ENCODE assay signal across 16 cellular contexts in the genomic region with DNA sequence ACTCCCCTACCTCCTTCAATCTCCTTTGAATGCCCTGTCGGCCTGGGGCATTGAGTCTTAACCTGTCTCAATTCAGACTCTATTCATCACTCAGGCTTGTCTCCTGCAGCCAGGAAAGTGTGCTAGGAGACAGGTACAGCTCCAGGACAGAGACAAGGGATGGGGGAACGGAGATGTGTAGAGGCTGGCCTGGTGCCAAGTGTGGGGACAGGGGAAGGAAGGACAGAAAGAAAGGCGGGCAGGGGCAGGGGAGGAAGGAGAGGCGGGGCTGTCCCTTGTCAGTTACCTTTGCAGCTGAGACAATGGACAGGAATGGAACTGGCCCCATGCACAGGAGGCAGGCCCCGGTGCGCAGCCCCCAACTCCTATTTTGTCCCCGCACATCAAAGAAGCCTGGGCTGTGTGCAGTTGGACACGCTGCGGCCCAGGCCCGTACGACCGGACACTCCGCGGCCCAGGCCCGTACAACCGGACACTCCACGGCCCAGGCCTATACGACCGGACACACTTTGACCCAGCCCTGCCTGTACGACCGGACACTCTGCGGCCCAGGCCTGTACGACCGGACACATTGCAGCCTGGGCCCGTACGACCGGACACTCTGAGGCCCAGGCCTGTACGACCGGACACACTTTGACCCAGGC. TPM values are rescaled to one million over a fixed set of nuclear protein-coding genes. Genes with fewer than 3 reads are reported as not detected.
DNase-seq lines count a peak whose midpoint lies in the region; ATAC-seq and TF ChIP-seq lines count a peak whose summit lies in the region.
"Had no signal": no experiment of that assay in that cellular context is flagged by ENCODE, and none has a peak within 500 bp of the region (broad histone marks: within the 10 kb centered on the region; RNA-seq: fewer than 3 reads in every experiment).

No MANE protein-coding gene starts in this region.

- intact Hi-C loops in posterior vena cava (cut with DNase I): no loop called here

- no peaks in the 10 kb centered on the region for H3K9me3 Mint-ChIP-seq in WTC11
- H3K9me3 Mint-ChIP-seq: CD4-positive, alpha-beta memory T cell; GM23338 had no signal

- no peak for TF ChIP-seq POLR2A in GM18505 (IDR thresholded peaks at IDR 0.05; ENCODE audit: borderline replicate concordance, extremely low read depth, insufficient read depth, insufficient read length)

- ATAC-seq in WTC11: no peak
- peak; percentile 41 for ATAC-seq in left lobe of liver
- ATAC-seq in GM18505 (IDR thresholded peaks at IDR 0.05; ENCODE audit: unreplicated experiment): no peak
- ATAC-seq in GM21737 (IDR thresholded peaks at IDR 0.05; ENCODE audit: unreplicated experiment): no peak
- ATAC-seq: GM23338, PC-3 had no signal

- CTCF ChIA-PET in WTC11 (lab: Charles Lee): no interaction called here

- peaks cover 29% of the 10 kb centered on the region for H3K4me1 Mint-ChIP-seq in WTC11
- H3K4me1 Mint-ChIP-seq: CD4-positive, alpha-beta memory T cell had no signal

- POLR2A ChIA-PET in WTC11 (lab: Charles Lee): no interaction called here

- H3K36me3 Mint-ChIP-seq in WTC11: no peaks in the 10 kb centered on the region
- H3K36me3 Mint-ChIP-seq: CD4-positive, alpha-beta memory T cell had no signal

- no peak overlapping the region for H3K4me3 Mint-ChIP-seq in WTC11
- H3K4me3 Mint-ChIP-seq: B cell; CD4-positive, alpha-beta memory T cell; GM23338 had no signal

- H3K27me3 Mint-ChIP-seq in WTC11 (ENCODE audit: low read depth): no peaks in the 10 kb centered on the region
- H3K27me3 Mint-ChIP-seq: B cell had no signal

- H3K27ac Mint-ChIP-seq in WTC11: peak overlapping the region; percentile 42; the same call in 1 of the 2 replicates
- H3K27ac Mint-ChIP-seq: B cell; CD4-positive, alpha-beta memory T cell had no signal

- DNase-seq in ELF-1 (ENCODE audit: low read depth, low spot score) (peak; percentile 49), WTC11 (ENCODE audit: low spot score) (no peak), left lobe of liver (ENCODE audit: low spot score) (no peak), posterior vena cava (ENCODE audit: low spot score) (peak; percentile 71), NCI-H82 (lab: John Stamatoyannopoulos, UW) (no peak)
- DNase-seq: CD4-positive, alpha-beta memory T cell; Karpas-422; MG63; NCI-H1092; NCI-H1694 treated with DMSO at 0.1 percent for 48 hours; NCI-H69; PC-3 had no signal

- TF ChIP-seq CTCF in WTC11 (IDR thresholded peaks at IDR 0.05): no peak

TF ChIP-seq in WTC11, 78 proteins besides CTCF, POLR2A, EP300 and RAD21:
- TF ChIP-seq, protein P1, sequence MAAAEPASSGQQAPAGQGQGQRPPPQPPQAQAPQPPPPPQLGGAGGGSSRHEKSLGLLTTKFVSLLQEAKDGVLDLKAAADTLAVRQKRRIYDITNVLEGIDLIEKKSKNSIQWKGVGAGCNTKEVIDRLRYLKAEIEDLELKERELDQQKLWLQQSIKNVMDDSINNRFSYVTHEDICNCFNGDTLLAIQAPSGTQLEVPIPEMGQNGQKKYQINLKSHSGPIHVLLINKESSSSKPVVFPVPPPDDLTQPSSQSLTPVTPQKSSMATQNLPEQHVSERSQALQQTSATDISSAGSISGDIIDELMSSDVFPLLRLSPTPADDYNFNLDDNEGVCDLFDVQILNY (CRISPR knock-in tag; IDR thresholded peaks at IDR 0.05): no peak
- no peak for TF ChIP-seq ZNF232 (CRISPR knock-in tag; IDR thresholded peaks at IDR 0.05)
- no peak for TF ChIP-seq NR3C1 (CRISPR knock-in tag; conservative IDR thresholded peaks at IDR 0.05; ENCODE audit: low read depth)
- no peak for TF ChIP-seq E2F1 (CRISPR knock-in tag; IDR thresholded peaks at IDR 0.05)

RNA-seq across cellular contexts. Expression of gene CHST15, which starts 36.9 kb away (rescaled TPM):
- total RNA-seq in WTC11 (2021) (7.9 to 10.7 TPM (median 9.1 TPM) in 3 replicates), left lobe of liver (12.8 TPM), posterior vena cava (10 to 100 TPM; 25.8 to 30.1 TPM)

Comparison
In these comparisons a context has a peak if more than half of its experiments do, and no peak if none do; other contexts are left out.
1. DNase-seq: peak in ELF-1 (single experiment) and posterior vena cava (single experiment); none in WTC11 (single experiment), left lobe of liver (single experiment) and NCI-H82 (single experiment).